20 cellular contexts compared by ENCODE assay signal in genomic region chr17:67600408-67600807, GRCh38.
DNase-seq lines count a peak whose midpoint lies in the region; ATAC-seq and TF ChIP-seq lines count a peak whose summit lies in the region.
"Had no signal": no experiment of that assay in that cellular context is flagged by ENCODE, and none has a peak within 500 bp of the region (broad histone marks: within the 10 kb centered on the region; RNA-seq: fewer than 3 reads in every experiment).

No MANE protein-coding gene starts in this region.

- H3K9me2 ChIP-seq in SK-N-SH, result no peaks in the 10 kb centered on the region

- DNase-seq in SK-N-SH (no peak), HEK293T (ENCODE audit: extremely low spot score) (no peak)
- no peak for DNase-seq in activated naive CD8-positive, alpha-beta T cell treated with anti-CD3 and anti-CD28 coated beads, Interleukin-2, amount 50 U/mL, for 24 hours
- DNase-seq in naive thymus-derived CD4-positive, alpha-beta T cell, result no peak
- DNase-seq in central memory CD4-positive, alpha-beta T cell, result no peak
- DNase-seq in activated CD8-positive, alpha-beta memory T cell treated with anti-CD3 and anti-CD28 coated beads, Interleukin-2, amount 50 U/mL, for 4 hours, result no peak
- DNase-seq: Calu3; CD4-positive, CD25-positive, alpha-beta regulatory T cell; COR-L47; DMS53; DMS79 treated with DMSO at 0.1 percent for 48 hours; GF-D8; H7; HCEC 1CT had no signal

- H3K27ac Mint-ChIP-seq in activated naive CD8-positive, alpha-beta T cell, result peak overlapping the region; percentile 50
- H3K27ac Mint-ChIP-seq in activated naive CD8-positive, alpha-beta T cell treated with anti-CD3 and anti-CD28 coated beads, Interleukin-2, amount 50 U/mL, for 24 hours, result no peak overlapping the region
- peak overlapping the region in 5 of 9 donors; percentile 26 to 86 (median 40) for H3K27ac Mint-ChIP-seq in naive thymus-derived CD4-positive, alpha-beta T cell
- H3K27ac Mint-ChIP-seq: B cell had no signal

- no peak overlapping the region for H2AFZ ChIP-seq in SK-N-SH (ENCODE audit: low read depth)

- 91% methylated on average over 2 of the region's 2 CpGs for WGBS in SK-N-SH (ENCODE audit: low lambda C conversion rate)

- no peak overlapping the region for H3K4me3 ChIP-seq in SK-N-SH (ENCODE audit: low read depth in 2 of 2, low read length in 1 of 2)
- no peak overlapping the region for H3K4me3 ChIP-seq in naive thymus-derived CD4-positive, alpha-beta T cell (ENCODE audit: low read length)
- H3K4me3 ChIP-seq: BLaER1 had no signal

- no peaks in the 10 kb centered on the region for H3F3A ChIP-seq in SK-N-SH (replicated peaks; ENCODE audit: insufficient read depth)

- no peaks in the 10 kb centered on the region for H3K36me3 ChIP-seq in SK-N-SH (replicated peaks in 1 of 2; ENCODE audit: control insufficient read depth in 1 of 2, insufficient read depth in 2 of 2, low read length in 1 of 2)
- H3K36me3 ChIP-seq in naive thymus-derived CD4-positive, alpha-beta T cell (ENCODE audit: control insufficient read depth in 2 of 3, insufficient read depth in 3 of 3, low read length in 3 of 3), result peaks cover 0 to 6% (median 3%) of the 10 kb centered on the region in 3 experiments

- H3K9me3 Mint-ChIP-seq in activated naive CD8-positive, alpha-beta T cell (ENCODE audit: low read depth), result no peaks in the 10 kb centered on the region
- H3K9me3 Mint-ChIP-seq in activated naive CD8-positive, alpha-beta T cell treated with anti-CD3 and anti-CD28 coated beads, Interleukin-2, amount 50 U/mL, for 24 hours, result no peaks in the 10 kb centered on the region
- H3K9me3 Mint-ChIP-seq in naive thymus-derived CD4-positive, alpha-beta T cell, result peaks cover 0 to 1% (median 0%) of the 10 kb centered on the region in 11 donors

- no peak overlapping the region for H3K9ac ChIP-seq in SK-N-SH
- H3K9ac ChIP-seq: BLaER1 had no signal

- no peak for TF ChIP-seq RAD21 in SK-N-SH (IDR thresholded peaks at IDR 0.05; ENCODE audit: low read length)

- H3K4me1 ChIP-seq in SK-N-SH (ENCODE audit: control insufficient read depth in 1 of 2, insufficient read depth in 2 of 2, low read depth in 1 of 2, low read length in 1 of 2), result peaks cover 0 to 11% of the 10 kb centered on the region in 2 experiments; a peak in 1 of 4 replicates
- no peaks in the 10 kb centered on the region for H3K4me1 ChIP-seq in naive thymus-derived CD4-positive, alpha-beta T cell (ENCODE audit: control insufficient read depth in 2 of 2, insufficient read depth in 2 of 2, low read length in 2 of 2)

- intact Hi-C loops in naive thymus-derived CD4-positive, alpha-beta T cell (cut with micrococcal nuclease), result loop anchor here in 1 of 2 donors (5.0 kb wide), 1 partner anchor 123 kb away; no protein-coding TSS in a partner anchor

- no peak for TF ChIP-seq CTCF in SK-N-SH (IDR thresholded peaks at IDR 0.05)

- TF ChIP-seq EP300 in SK-N-SH (IDR thresholded peaks at IDR 0.05; ENCODE audit: borderline replicate concordance in 1 of 2, low read depth in 1 of 2, low read length in 1 of 2), result no peak

- H3K27me3 Mint-ChIP-seq in activated naive CD8-positive, alpha-beta T cell, result no peaks in the 10 kb centered on the region
- no peaks in the 10 kb centered on the region for H3K27me3 Mint-ChIP-seq in activated naive CD8-positive, alpha-beta T cell treated with anti-CD3 and anti-CD28 coated beads, Interleukin-2, amount 50 U/mL, for 24 hours
- H3K27me3 Mint-ChIP-seq in naive thymus-derived CD4-positive, alpha-beta T cell, result no peaks in the 10 kb centered on the region
- H3K27me3 Mint-ChIP-seq: B cell; CD4-positive, CD25-positive, alpha-beta regulatory T cell had no signal

- no peaks in the 10 kb centered on the region for H4K20me1 ChIP-seq in SK-N-SH (ENCODE audit: insufficient read depth)
- H4K20me1 ChIP-seq: BLaER1 had no signal

- no peak overlapping the region for H3K4me3 Mint-ChIP-seq in activated naive CD8-positive, alpha-beta T cell
- no peak overlapping the region for H3K4me3 Mint-ChIP-seq in activated naive CD8-positive, alpha-beta T cell treated with anti-CD3 and anti-CD28 coated beads, Interleukin-2, amount 50 U/mL, for 24 hours
- no peak overlapping the region for H3K4me3 Mint-ChIP-seq in naive thymus-derived CD4-positive, alpha-beta T cell
- H3K4me3 Mint-ChIP-seq: B cell; CD4-positive, CD25-positive, alpha-beta regulatory T cell had no signal

- H3K36me3 Mint-ChIP-seq in activated naive CD8-positive, alpha-beta T cell, result no peaks in the 10 kb centered on the region
- H3K36me3 Mint-ChIP-seq in activated naive CD8-positive, alpha-beta T cell treated with anti-CD3 and anti-CD28 coated beads, Interleukin-2, amount 50 U/mL, for 24 hours (ENCODE audit: low read depth), result no peaks in the 10 kb centered on the region
- H3K36me3 Mint-ChIP-seq in naive thymus-derived CD4-positive, alpha-beta T cell, result peaks cover 0 to 19% (median 0%) of the 10 kb centered on the region in 5 donors

- H3K79me2 ChIP-seq in SK-N-SH (ENCODE audit: insufficient read depth), result no peaks in the 10 kb centered on the region

- POLR2A ChIA-PET in SK-N-SH (lab: Yijun Ruan, JAX), result no interaction called here
- POLR2A ChIA-PET in HEK293T (lab: Yijun Ruan, JAX), result no interaction called here
- POLR2A ChIA-PET in naive thymus-derived CD4-positive, alpha-beta T cell (lab: Charles Lee), result no interaction called here

- H3K4me2 ChIP-seq in SK-N-SH, result no peak overlapping the region
- H3K4me2 ChIP-seq: BLaER1 had no signal

- no peaks in the 10 kb centered on the region for H3K27me3 ChIP-seq in SK-N-SH (ENCODE audit: insufficient read depth)
- no peaks in the 10 kb centered on the region for H3K27me3 ChIP-seq in naive thymus-derived CD4-positive, alpha-beta T cell (ENCODE audit: control insufficient read depth in 2 of 2, insufficient read depth in 2 of 2, low read length in 2 of 2)
- H3K27me3 ChIP-seq: BLaER1 had no signal

- ATAC-seq in SK-N-SH treated with all-trans-retinoic acid at 6 μM for 48 hours, result no peak
- no peak for ATAC-seq in activated naive CD8-positive, alpha-beta T cell treated with anti-CD3 and anti-CD28 coated beads, Interleukin-2, amount 50 U/mL, for 24 hours
- no peak for ATAC-seq in naive thymus-derived CD4-positive, alpha-beta T cell

- peaks cover 7% of the 10 kb centered on the region; the same call in 1 of the 2 replicates for H3K9me3 ChIP-seq in SK-N-SH
- H3K9me3 ChIP-seq in naive thymus-derived CD4-positive, alpha-beta T cell (ENCODE audit: control insufficient read depth in 2 of 3, low read length in 3 of 3), result no peaks in the 10 kb centered on the region

- peaks cover 18% of the 10 kb centered on the region for H3K4me1 Mint-ChIP-seq in activated naive CD8-positive, alpha-beta T cell (ENCODE audit: low read depth)
- peaks cover 17% of the 10 kb centered on the region for H3K4me1 Mint-ChIP-seq in activated naive CD8-positive, alpha-beta T cell treated with anti-CD3 and anti-CD28 coated beads, Interleukin-2, amount 50 U/mL, for 24 hours
- H3K4me1 Mint-ChIP-seq in naive thymus-derived CD4-positive, alpha-beta T cell, result peaks cover 5 to 45% (median 37%) of the 10 kb centered on the region in 7 donors

- CTCF ChIA-PET in SK-N-SH (lab: Yijun Ruan, JAX) (interaction anchor here (0.8 to 10.5 kb wide), 6 partner anchors 108 to 225 kb away, joined by 3 to 111 read pairs (median 56); partner anchors contain the start of gene PITPNC1), HEK293T (lab: Yijun Ruan, JAX) (no interaction called here)
- CTCF ChIA-PET in naive thymus-derived CD4-positive, alpha-beta T cell (lab: Charles Lee), result interaction anchor here (3.2 kb wide), 1 partner anchor 224 kb away, joined by 22 read pairs; the partner anchor contains the start of gene PITPNC1

- no peak overlapping the region for H3K27ac ChIP-seq in SK-N-SH (ENCODE audit: low read depth in 2 of 2, low read length in 1 of 2)
- H3K27ac ChIP-seq in naive thymus-derived CD4-positive, alpha-beta T cell (ENCODE audit: low read depth, low read length), result no peak overlapping the region
- H3K27ac ChIP-seq: 22Rv1, BLaER1, C4-2B had no signal

TF ChIP-seq in SK-N-SH treated with all-trans-retinoic acid at 6 μM for 48 hours, 23 proteins besides CTCF, POLR2A, EP300 and RAD21:
- no peak for TF ChIP-seq ISL1 (CRISPR knock-in tag; IDR thresholded peaks at IDR 0.05)
- peak; percentile 93 for TF ChIP-seq ZFP30 (CRISPR knock-in tag; IDR thresholded peaks at IDR 0.05)
TF ChIP-seq in SK-N-SH treated with all-trans-retinoic acid at 6 μM for 48 hours: peak in this region for 1.

TF ChIP-seq in SK-N-SH, 30 proteins besides CTCF, POLR2A, EP300 and RAD21 (continues in another document):
- TF ChIP-seq RFX5 (IDR thresholded peaks at IDR 0.05; ENCODE audit: low read length), result no peak
- no peak for TF ChIP-seq TCF12 (IDR thresholded peaks at IDR 0.05)
- TF ChIP-seq RXRA (IDR thresholded peaks at IDR 0.05; ENCODE audit: borderline replicate concordance, low read depth), result no peak
- TF ChIP-seq TEAD4 (IDR thresholded peaks at IDR 0.05; ENCODE audit: borderline replicate concordance, insufficient read depth), result no peak
- TF ChIP-seq SMC3 (IDR thresholded peaks at IDR 0.05; ENCODE audit: low read depth, low read length), result no peak
- TF ChIP-seq CHD2 (IDR thresholded peaks at IDR 0.05; ENCODE audit: low read length, partially characterized antibody), result no peak
- no peak for TF ChIP-seq GABPA (IDR thresholded peaks at IDR 0.05; ENCODE audit: low read depth)

TF ChIP-seq in HEK293T, 16 proteins besides CTCF, POLR2A, EP300 and RAD21:
- TF ChIP-seq ELF4 (IDR thresholded peaks at IDR 0.05) (peak; percentile 39; the same call in 1 of the 2 replicates), PKNOX1 (IDR thresholded peaks at IDR 0.05) (no peak), L3MBTL2 (conservative IDR thresholded peaks at IDR 0.05) (no peak), FOXK2 (IDR thresholded peaks at IDR 0.05) (no peak)
TF ChIP-seq in HEK293T: peak in this region for 1.
